1 cellular context compared by ENCODE assay signal in the genomic region with DNA sequence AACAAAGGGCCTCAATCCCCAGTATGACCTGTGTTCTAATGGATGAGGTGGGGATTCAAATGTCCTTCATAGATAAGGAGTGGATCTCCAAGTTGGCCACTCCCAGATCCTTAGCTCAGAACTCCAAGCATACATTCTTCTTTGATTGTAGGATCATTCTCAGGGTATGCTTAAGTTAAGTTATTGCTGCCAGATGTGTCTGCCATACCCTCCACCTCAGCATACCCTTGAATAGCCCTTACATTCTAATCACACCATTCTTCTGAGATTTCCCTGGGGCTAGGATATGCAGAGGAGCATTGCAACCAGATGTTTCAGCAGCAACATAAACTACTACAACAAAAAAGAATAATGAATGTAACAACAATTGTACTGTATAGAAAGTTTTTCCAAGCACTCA.
TF ChIP-seq lines count a peak whose summit lies in the region.

No MANE protein-coding gene starts in this region.

TF ChIP-seq in HCT116, 20 proteins besides CTCF, POLR2A, EP300 and RAD21:
- TF ChIP-seq CBX3 (IDR thresholded peaks at IDR 0.05; ENCODE audit: low read depth) (no peak), SP1 (IDR thresholded peaks at IDR 0.05; ENCODE audit: low read depth) (no peak), YY1 (IDR thresholded peaks at IDR 0.05; ENCODE audit: extremely low read depth, insufficient replicate concordance, low read depth, low read length) (no peak), ZNF274 (IDR thresholded peaks at IDR 0.05; ENCODE audit: low read depth, low read length) (no peak), POLR2AphosphoS5 (IDR thresholded peaks at IDR 0.05; ENCODE audit: low read depth, low read length) (no peak), EGR1 (IDR thresholded peaks at IDR 0.05; ENCODE audit: low read depth) (no peak), FOSL1 (IDR thresholded peaks at IDR 0.05; ENCODE audit: low read depth) (no peak), MAX (IDR thresholded peaks at IDR 0.05) (no peak), SRF (IDR thresholded peaks at IDR 0.05; ENCODE audit: low read depth) (no peak), JUND (IDR thresholded peaks at IDR 0.05) (no peak), SIN3A (IDR thresholded peaks at IDR 0.05; ENCODE audit: low read depth) (no peak), EZH2phosphoT487 (IDR thresholded peaks at IDR 0.05; ENCODE audit: borderline replicate concordance) (no peak), TCF7L2 (IDR thresholded peaks at IDR 0.05; ENCODE audit: borderline replicate concordance, extremely low read depth, insufficient read depth, insufficient read length) (no peak), ELF1 (IDR thresholded peaks at IDR 0.05; ENCODE audit: borderline replicate concordance, low read depth) (no peak), CEBPB (IDR thresholded peaks at IDR 0.05; ENCODE audit: low read depth) (no peak), ZFX (IDR thresholded peaks at IDR 0.05) (no peak), EZH2 (IDR thresholded peaks at IDR 0.05) (no peak)
- TF ChIP-seq, protein P1, sequence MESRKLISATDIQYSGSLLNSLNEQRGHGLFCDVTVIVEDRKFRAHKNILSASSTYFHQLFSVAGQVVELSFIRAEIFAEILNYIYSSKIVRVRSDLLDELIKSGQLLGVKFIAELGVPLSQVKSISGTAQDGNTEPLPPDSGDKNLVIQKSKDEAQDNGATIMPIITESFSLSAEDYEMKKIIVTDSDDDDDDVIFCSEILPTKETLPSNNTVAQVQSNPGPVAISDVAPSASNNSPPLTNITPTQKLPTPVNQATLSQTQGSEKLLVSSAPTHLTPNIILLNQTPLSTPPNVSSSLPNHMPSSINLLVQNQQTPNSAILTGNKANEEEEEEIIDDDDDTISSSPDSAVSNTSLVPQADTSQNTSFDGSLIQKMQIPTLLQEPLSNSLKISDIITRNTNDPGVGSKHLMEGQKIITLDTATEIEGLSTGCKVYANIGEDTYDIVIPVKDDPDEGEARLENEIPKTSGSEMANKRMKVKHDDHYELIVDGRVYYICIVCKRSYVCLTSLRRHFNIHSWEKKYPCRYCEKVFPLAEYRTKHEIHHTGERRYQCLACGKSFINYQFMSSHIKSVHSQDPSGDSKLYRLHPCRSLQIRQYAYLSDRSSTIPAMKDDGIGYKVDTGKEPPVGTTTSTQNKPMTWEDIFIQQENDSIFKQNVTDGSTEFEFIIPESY (IDR thresholded peaks at IDR 0.05; ENCODE audit: extremely low read depth, insufficient replicate concordance, low read length), result no peak
- TF ChIP-seq, protein P2, sequence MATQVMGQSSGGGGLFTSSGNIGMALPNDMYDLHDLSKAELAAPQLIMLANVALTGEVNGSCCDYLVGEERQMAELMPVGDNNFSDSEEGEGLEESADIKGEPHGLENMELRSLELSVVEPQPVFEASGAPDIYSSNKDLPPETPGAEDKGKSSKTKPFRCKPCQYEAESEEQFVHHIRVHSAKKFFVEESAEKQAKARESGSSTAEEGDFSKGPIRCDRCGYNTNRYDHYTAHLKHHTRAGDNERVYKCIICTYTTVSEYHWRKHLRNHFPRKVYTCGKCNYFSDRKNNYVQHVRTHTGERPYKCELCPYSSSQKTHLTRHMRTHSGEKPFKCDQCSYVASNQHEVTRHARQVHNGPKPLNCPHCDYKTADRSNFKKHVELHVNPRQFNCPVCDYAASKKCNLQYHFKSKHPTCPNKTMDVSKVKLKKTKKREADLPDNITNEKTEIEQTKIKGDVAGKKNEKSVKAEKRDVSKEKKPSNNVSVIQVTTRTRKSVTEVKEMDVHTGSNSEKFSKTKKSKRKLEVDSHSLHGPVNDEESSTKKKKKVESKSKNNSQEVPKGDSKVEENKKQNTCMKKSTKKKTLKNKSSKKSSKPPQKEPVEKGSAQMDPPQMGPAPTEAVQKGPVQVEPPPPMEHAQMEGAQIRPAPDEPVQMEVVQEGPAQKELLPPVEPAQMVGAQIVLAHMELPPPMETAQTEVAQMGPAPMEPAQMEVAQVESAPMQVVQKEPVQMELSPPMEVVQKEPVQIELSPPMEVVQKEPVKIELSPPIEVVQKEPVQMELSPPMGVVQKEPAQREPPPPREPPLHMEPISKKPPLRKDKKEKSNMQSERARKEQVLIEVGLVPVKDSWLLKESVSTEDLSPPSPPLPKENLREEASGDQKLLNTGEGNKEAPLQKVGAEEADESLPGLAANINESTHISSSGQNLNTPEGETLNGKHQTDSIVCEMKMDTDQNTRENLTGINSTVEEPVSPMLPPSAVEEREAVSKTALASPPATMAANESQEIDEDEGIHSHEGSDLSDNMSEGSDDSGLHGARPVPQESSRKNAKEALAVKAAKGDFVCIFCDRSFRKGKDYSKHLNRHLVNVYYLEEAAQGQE (IDR thresholded peaks at IDR 0.05; ENCODE audit: low read depth), result no peak
